In genomic region chr3:46664188-46664970, GRCh38 we compare ENCODE assay signal across 1 cellular context.
TF ChIP-seq lines count a peak whose summit lies in the region.

No MANE protein-coding gene starts in this region.

TF ChIP-seq in H1, 55 proteins besides CTCF, POLR2A, EP300 and RAD21:
- no peak for TF ChIP-seq SRF (IDR thresholded peaks at IDR 0.05; ENCODE audit: low read depth, low read length)
- no peak for TF ChIP-seq CEBPB (IDR thresholded peaks at IDR 0.05; ENCODE audit: low read depth, low read length)
- TF ChIP-seq CTBP2 (IDR thresholded peaks at IDR 0.05; ENCODE audit: borderline replicate concordance, insufficient read depth, insufficient read length, low read length): no peak
- no peak for TF ChIP-seq BRCA1 (IDR thresholded peaks at IDR 0.05; ENCODE audit: low read depth, low read length)
- TF ChIP-seq CBX8 (IDR thresholded peaks at IDR 0.05; ENCODE audit: borderline replicate concordance, low read depth, low read length): no peak
- no peak for TF ChIP-seq JUN (IDR thresholded peaks at IDR 0.05; ENCODE audit: low read depth, low read length)
- no peak for TF ChIP-seq SP4 (IDR thresholded peaks at IDR 0.05; ENCODE audit: low read length)
- TF ChIP-seq GTF2F1 (IDR thresholded peaks at IDR 0.05; ENCODE audit: borderline replicate concordance, low read depth, low read length): no peak
- TF ChIP-seq RXRA (IDR thresholded peaks at IDR 0.05; ENCODE audit: insufficient read depth, low read depth, low read length): no peak
- TF ChIP-seq YY1 (IDR thresholded peaks at IDR 0.05; ENCODE audit: low read depth, low read length): no peak
- no peak for TF ChIP-seq SP1 (IDR thresholded peaks at IDR 0.05; ENCODE audit: low read depth, low read length)
- TF ChIP-seq PHF8 (conservative IDR thresholded peaks at IDR 0.05; ENCODE audit: low read depth, low read length): no peak
